Comparison of ENCODE assay signal across 1 cellular context in the genomic region with DNA sequence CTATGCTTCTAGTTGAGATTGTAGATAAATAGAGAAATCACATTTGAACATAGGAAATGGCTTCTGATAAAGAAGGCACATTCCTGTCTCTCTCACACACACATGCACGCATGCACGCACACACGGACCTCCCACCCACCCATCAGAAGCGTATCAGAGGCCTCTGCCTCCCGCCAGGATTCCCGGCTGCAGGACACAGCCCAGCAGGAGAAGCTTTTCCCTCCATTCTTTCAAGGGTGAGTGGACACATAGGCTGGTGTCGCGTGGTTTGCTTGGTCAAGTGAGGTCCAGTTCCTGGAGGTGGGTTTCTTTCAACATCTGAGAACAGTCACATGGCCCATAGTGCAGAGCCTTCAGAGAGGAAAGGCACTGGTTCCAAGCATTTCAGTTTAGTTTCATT.
TF ChIP-seq lines count a peak whose summit lies in the region.

No MANE protein-coding gene starts in this region.

TF ChIP-seq in HCT116, 20 proteins besides CTCF, POLR2A, EP300 and RAD21:
- TF ChIP-seq FOSL1 (IDR thresholded peaks at IDR 0.05; ENCODE audit: low read depth) (no peak), TCF7L2 (IDR thresholded peaks at IDR 0.05; ENCODE audit: borderline replicate concordance, extremely low read depth, insufficient read depth, insufficient read length) (no peak), EGR1 (IDR thresholded peaks at IDR 0.05; ENCODE audit: low read depth) (no peak), SIN3A (IDR thresholded peaks at IDR 0.05; ENCODE audit: low read depth) (no peak), EZH2phosphoT487 (IDR thresholded peaks at IDR 0.05; ENCODE audit: borderline replicate concordance) (no peak), POLR2AphosphoS5 (IDR thresholded peaks at IDR 0.05; ENCODE audit: low read depth, low read length) (no peak), JUND (IDR thresholded peaks at IDR 0.05) (no peak)
- TF ChIP-seq, protein P1, sequence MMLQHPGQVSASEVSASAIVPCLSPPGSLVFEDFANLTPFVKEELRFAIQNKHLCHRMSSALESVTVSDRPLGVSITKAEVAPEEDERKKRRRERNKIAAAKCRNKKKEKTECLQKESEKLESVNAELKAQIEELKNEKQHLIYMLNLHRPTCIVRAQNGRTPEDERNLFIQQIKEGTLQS (IDR thresholded peaks at IDR 0.05), result no peak
